In the genomic region with DNA sequence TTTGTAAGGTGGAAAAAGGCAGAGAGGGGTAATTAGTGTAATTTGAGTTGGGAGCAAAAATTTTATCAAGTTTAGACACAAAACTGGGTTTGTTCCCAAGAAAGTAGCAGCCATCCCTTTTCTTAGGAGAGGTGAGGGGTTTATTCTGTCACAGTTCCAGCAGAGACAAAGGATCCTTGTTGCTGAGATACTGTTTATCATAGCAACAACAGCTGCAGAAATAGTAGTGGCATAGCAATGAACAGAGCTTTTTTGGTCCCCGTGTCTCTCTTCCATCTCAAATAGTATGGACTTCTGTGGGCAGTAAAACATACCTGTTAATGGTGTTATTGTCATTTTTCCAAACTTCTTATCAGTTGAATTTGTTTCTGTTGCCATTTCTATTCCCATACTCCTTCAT, we compare ENCODE assay signal across 29 cellular contexts.
"Had no signal": no experiment of that assay in that cellular context is flagged by ENCODE, and none has a peak within 500 bp of the region (broad histone marks: within the 10 kb centered on the region; RNA-seq: fewer than 3 reads in every experiment).

No MANE protein-coding gene starts in this region.

- H3K36me3 ChIP-seq: esophagus squamous epithelium, thoracic aorta, upper lobe of left lung had no signal

- H3K27ac ChIP-seq: esophagus squamous epithelium, psoas muscle, sigmoid colon, skin epidermis, thoracic aorta, tibial nerve, upper lobe of left lung had no signal

- H3K27ac Mint-ChIP-seq: effector memory CD8-positive, alpha-beta T cell; immature natural killer cell; memory B cell; mesothelial cell of epicardium; nephron progenitor cell; stimulated activated naive B cell treated with anti-CD40 and anti-IgM and Interleukin-4, amounts not matched to agents 10 μg/mL and 1 μg/mL and 100 μg/mL, for 72 hours; stimulated activated naive CD8-positive, alpha-beta T cell treated with anti-CD3 and anti-CD28 coated beads, Interleukin-15, Interleukin-2, amounts not matched to agents 100 ng/mL and 50 ng/mL, for 24 hours had no signal

- H3K4me3 Mint-ChIP-seq: effector memory CD8-positive, alpha-beta T cell; immature natural killer cell; memory B cell; mesothelial cell of epicardium; nephron progenitor cell; stimulated activated naive B cell treated with anti-CD40 and anti-IgM and Interleukin-4, amounts not matched to agents 10 μg/mL and 1 μg/mL and 100 μg/mL, for 72 hours; stimulated activated naive CD8-positive, alpha-beta T cell treated with anti-CD3 and anti-CD28 coated beads, Interleukin-15, Interleukin-2, amounts not matched to agents 100 ng/mL and 50 ng/mL, for 24 hours had no signal

- ATAC-seq: effector memory CD8-positive, alpha-beta T cell; left lobe of liver; mucosa of descending colon; naive thymus-derived CD8-positive, alpha-beta T cell; psoas muscle; right cardiac atrium; stimulated activated naive B cell treated with anti-CD40 and anti-IgM and Interleukin-4, amounts not matched to agents 10 μg/mL and 1 μg/mL and 100 μg/mL, for 72 hours had no signal

- H3K4me1 ChIP-seq: psoas muscle had no signal

- H3K9me3 Mint-ChIP-seq: effector memory CD8-positive, alpha-beta T cell; mesothelial cell of epicardium had no signal

- H3K4me3 ChIP-seq: esophagus squamous epithelium, lung, mucosa of descending colon, psoas muscle, sigmoid colon, skin epidermis, thoracic aorta, tibial nerve, upper lobe of left lung had no signal

- H3K9me3 ChIP-seq: esophagus squamous epithelium, mucosa of descending colon, psoas muscle, sigmoid colon, thoracic aorta, tibial nerve, upper lobe of left lung had no signal

- DNase-seq: cortex of kidney; effector memory CD8-positive, alpha-beta T cell; erythroblast; esophagus squamous epithelium; foreskin melanocyte; hypothalamus; immature natural killer cell; islet precursor cell; kidney glomerular epithelial cell; mucosa of descending colon; naive thymus-derived CD8-positive, alpha-beta T cell; nephron progenitor cell; nucleus accumbens; posterior cingulate gyrus; psoas muscle; right cardiac atrium; sigmoid colon; stimulated activated CD4-positive, alpha-beta T cell treated with anti-CD3 and anti-CD28 coated beads, Interleukin-15, amount 100 ng/mL, for 24 hours; stimulated activated CD4-positive, alpha-beta T cell treated with anti-CD3 and anti-CD28 coated beads, Interleukin-2, amount 100 ng/mL, for 48 hours; stimulated activated naive B cell treated with anti-CD40 and anti-IgM and Interleukin-4, amounts not matched to agents 10 μg/mL and 1 μg/mL and 100 μg/mL, for 72 hours; upper lobe of left lung had no signal

- H3K27me3 ChIP-seq: esophagus squamous epithelium, sigmoid colon, tibial nerve, upper lobe of left lung had no signal

- H3K27me3 Mint-ChIP-seq: memory B cell; stimulated activated naive CD8-positive, alpha-beta T cell treated with anti-CD3 and anti-CD28 coated beads, Interleukin-15, Interleukin-2, amounts not matched to agents 100 ng/mL and 50 ng/mL, for 24 hours had no signal
